In genomic region chr20:63301671-63302070, GRCh38 we compare ENCODE assay signal across 32 cellular contexts. TPM values are rescaled to one million over a fixed set of nuclear protein-coding genes. Genes with fewer than 3 reads are reported as not detected.
"Had no signal": no experiment of that assay in that cellular context is flagged by ENCODE, and none has a peak within 500 bp of the region (broad histone marks: within the 10 kb centered on the region; RNA-seq: fewer than 3 reads in every experiment).

No MANE protein-coding gene starts in this region.

- H3K4me3 ChIP-seq: stomach, suprapubic skin, testis, thoracic aorta, thyroid gland, tibial artery, tibial nerve, transverse colon, upper lobe of left lung, upper lobe of right lung, uterus, vagina had no signal

- H3K4me3 Mint-ChIP-seq: stimulated activated effector memory CD8-positive, alpha-beta T cell treated with anti-CD3 and anti-CD28 coated beads, Interleukin-12 subunit alpha, Interleukin-12 subunit beta, amount 100 ng/mL, for 72 hours; stimulated activated memory B cell treated with anti-CD40 and anti-IgM and Interleukin-4, amounts not matched to agents 10 μg/mL and 1 μg/mL and 100 μg/mL, for 72 hours; stimulated activated naive B cell treated with anti-CD40 and anti-IgM and Interleukin-4, amounts not matched to agents 10 μg/mL and 1 μg/mL and 100 μg/mL, for 72 hours; stimulated activated naive CD8-positive, alpha-beta T cell treated with anti-CD3 and anti-CD28 coated beads, Interleukin-15, amount 100 ng/mL, for 72 hours; stimulated activated naive CD8-positive, alpha-beta T cell treated with anti-CD3 and anti-CD28 coated beads, Interleukin-15, Interleukin-2, amounts not matched to agents 100 ng/mL and 50 ng/mL, for 24 hours; type B pancreatic cell had no signal

- H3K4me1 Mint-ChIP-seq: stimulated activated effector memory CD8-positive, alpha-beta T cell treated with anti-CD3 and anti-CD28 coated beads, Interleukin-12 subunit alpha, Interleukin-12 subunit beta, amount 100 ng/mL, for 72 hours; stimulated activated memory B cell treated with anti-CD40 and anti-IgM and Interleukin-4, amounts not matched to agents 10 μg/mL and 1 μg/mL and 100 μg/mL, for 72 hours; stimulated activated naive B cell treated with anti-CD40 and anti-IgM and Interleukin-4, amounts not matched to agents 10 μg/mL and 1 μg/mL and 100 μg/mL, for 72 hours; stimulated activated naive CD8-positive, alpha-beta T cell treated with anti-CD3 and anti-CD28 coated beads, Interleukin-15, amount 100 ng/mL, for 72 hours had no signal

- ATAC-seq: stimulated activated effector memory CD8-positive, alpha-beta T cell treated with anti-CD3 and anti-CD28 coated beads, Interleukin-12 subunit alpha, Interleukin-12 subunit beta, amount 100 ng/mL, for 72 hours; stimulated activated memory B cell treated with anti-CD40 and anti-IgM and Interleukin-4, amounts not matched to agents 10 μg/mL and 1 μg/mL and 100 μg/mL, for 72 hours; stimulated activated naive B cell treated with anti-CD40 and anti-IgM and Interleukin-4, amounts not matched to agents 10 μg/mL and 1 μg/mL and 100 μg/mL, for 72 hours; stimulated activated naive CD8-positive, alpha-beta T cell treated with anti-CD3 and anti-CD28 coated beads, Interleukin-15, amount 100 ng/mL, for 72 hours; stimulated activated naive CD8-positive, alpha-beta T cell treated with anti-CD3 and anti-CD28 coated beads, Interleukin-15, Interleukin-2, amounts not matched to agents 100 U/mL and 50 U/mL, for 24 hours; upper lobe of right lung had no signal

- DNase-seq: stimulated activated CD4-positive, alpha-beta T cell treated with anti-CD3 and anti-CD28 coated beads, Interleukin-2, amount 100 ng/mL, for 48 hours; stimulated activated CD4-positive, alpha-beta T cell treated with anti-CD3 and anti-CD28 coated beads, Interleukin-4, amount 100 ng/mL, for 1 hour; stimulated activated CD4-positive, alpha-beta T cell treated with anti-CD3 and anti-CD28 coated beads, Interleukin-4, amount 100 ng/mL, for 24 hours; stimulated activated CD4-positive, alpha-beta T cell treated with anti-CD3 and anti-CD28 coated beads, Interleukin-4, amount 100 ng/mL, for 4 hours; stimulated activated CD8-positive, alpha-beta memory T cell treated with anti-CD3 and anti-CD28 coated beads, Interleukin-4, amount 100 ng/mL, for 48 hours; stimulated activated naive B cell treated with anti-CD40 and anti-IgM and Interleukin-4, amounts not matched to agents 10 μg/mL and 1 μg/mL and 100 μg/mL, for 72 hours; stimulated activated naive CD4-positive, alpha-beta T cell; stimulated activated naive CD4-positive, alpha-beta T cell treated with Interleukin-2 at 50 U/mL for 16 hours; stimulated activated naive CD8-positive, alpha-beta T cell treated with anti-CD3 and anti-CD28 coated beads, Interleukin-15, amount 100 ng/mL, for 72 hours; stimulated activated naive CD8-positive, alpha-beta T cell treated with anti-CD3 and anti-CD28 coated beads, Interleukin-15, Interleukin-2, amounts not matched to agents 100 U/mL and 50 U/mL, for 24 hours; stomach; substantia nigra; testis; thyroid gland; tibial artery; transverse colon; trophoblast cell; upper lobe of left lung; upper lobe of right lung; uterus had no signal

- FAIRE-seq: urothelium cell line had no signal

- H3K4me1 ChIP-seq: stomach, suprapubic skin, testis, thyroid gland, tibial artery, transverse colon, upper lobe of left lung, upper lobe of right lung, uterus, vagina had no signal

- H3K27ac ChIP-seq: stomach, suprapubic skin, testis, thoracic aorta, thyroid gland, tibial artery, tibial nerve, transverse colon, upper lobe of left lung, upper lobe of right lung, uterus, vagina had no signal

- H3K9me3 Mint-ChIP-seq: stimulated activated naive CD8-positive, alpha-beta T cell treated with anti-CD3 and anti-CD28 coated beads, Interleukin-15, Interleukin-2, amounts not matched to agents 100 ng/mL and 50 ng/mL, for 24 hours; type B pancreatic cell had no signal

- H3K36me3 ChIP-seq: stomach, suprapubic skin, thoracic aorta, thyroid gland, tibial artery, tibial nerve, transverse colon, upper lobe of left lung, upper lobe of right lung, uterus, vagina had no signal

- H3K9me3 ChIP-seq: suprapubic skin, testis, thoracic aorta, thyroid gland, transverse colon, upper lobe of right lung, uterus, vagina had no signal

- H3K27ac Mint-ChIP-seq: stimulated activated effector memory CD8-positive, alpha-beta T cell treated with anti-CD3 and anti-CD28 coated beads, Interleukin-12 subunit alpha, Interleukin-12 subunit beta, amount 100 ng/mL, for 72 hours; stimulated activated memory B cell treated with anti-CD40 and anti-IgM and Interleukin-4, amounts not matched to agents 10 μg/mL and 1 μg/mL and 100 μg/mL, for 72 hours; stimulated activated naive B cell treated with anti-CD40 and anti-IgM and Interleukin-4, amounts not matched to agents 10 μg/mL and 1 μg/mL and 100 μg/mL, for 72 hours; stimulated activated naive CD8-positive, alpha-beta T cell treated with anti-CD3 and anti-CD28 coated beads, Interleukin-15, amount 100 ng/mL, for 72 hours; stimulated activated naive CD8-positive, alpha-beta T cell treated with anti-CD3 and anti-CD28 coated beads, Interleukin-15, Interleukin-2, amounts not matched to agents 100 ng/mL and 50 ng/mL, for 24 hours; type B pancreatic cell had no signal

- H3K27me3 ChIP-seq: testis had no signal

- H3K36me3 Mint-ChIP-seq: stimulated activated effector memory CD8-positive, alpha-beta T cell treated with anti-CD3 and anti-CD28 coated beads, Interleukin-12 subunit alpha, Interleukin-12 subunit beta, amount 100 ng/mL, for 72 hours; stimulated activated memory B cell treated with anti-CD40 and anti-IgM and Interleukin-4, amounts not matched to agents 10 μg/mL and 1 μg/mL and 100 μg/mL, for 72 hours; stimulated activated naive B cell treated with anti-CD40 and anti-IgM and Interleukin-4, amounts not matched to agents 10 μg/mL and 1 μg/mL and 100 μg/mL, for 72 hours; type B pancreatic cell had no signal

RNA-seq across cellular contexts. Expression of gene COL20A1, which starts 8.7 kb away (rescaled TPM):
- total RNA-seq: subcutaneous adipose tissue, suprapubic skin, thoracic aorta, upper lobe of right lung, ureter, vagina had no signal
- polyA plus RNA-seq: urinary bladder had no signal

RNA-seq across cellular contexts. Expression of gene NKAIN4, which starts 47.4 kb away (rescaled TPM):
- total RNA-seq: subcutaneous adipose tissue, thoracic aorta, upper lobe of right lung, ureter, vagina had no signal

RNA-seq across cellular contexts. Expression of gene CHRNA4, which starts 59.5 kb away (rescaled TPM):
- total RNA-seq: subcutaneous adipose tissue, suprapubic skin, thoracic aorta, ureter had no signal
- polyA plus RNA-seq: urinary bladder had no signal
